1 cellular context compared by ENCODE assay signal in the genomic region with DNA sequence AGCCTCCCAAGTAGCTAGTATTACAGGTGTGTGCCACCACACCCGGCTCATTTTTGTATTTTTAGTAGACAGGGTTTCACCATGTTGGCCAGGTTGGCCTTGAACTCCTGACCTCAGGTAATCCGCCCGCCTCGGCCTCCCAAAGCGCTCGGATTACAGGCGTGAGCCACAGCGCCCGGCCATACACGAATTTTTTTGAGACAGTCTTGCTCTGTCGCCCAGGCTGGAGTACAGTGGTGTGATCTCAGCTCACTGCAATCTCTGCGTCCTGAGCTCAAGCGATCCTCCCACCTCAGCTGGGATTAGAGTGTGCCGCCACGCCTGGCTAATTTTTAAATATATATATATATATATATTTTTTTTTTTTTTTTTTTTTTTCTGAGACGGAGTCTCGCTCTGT.
TF ChIP-seq lines count a peak whose summit lies in the region.

No MANE protein-coding gene starts in this region.

TF ChIP-seq in K562, 482 proteins besides CTCF, POLR2A, EP300 and RAD21:
- peak; percentile 52; the same call in 1 of the 2 replicates for TF ChIP-seq BCOR (IDR thresholded peaks at IDR 0.05)
